In the genomic region with DNA sequence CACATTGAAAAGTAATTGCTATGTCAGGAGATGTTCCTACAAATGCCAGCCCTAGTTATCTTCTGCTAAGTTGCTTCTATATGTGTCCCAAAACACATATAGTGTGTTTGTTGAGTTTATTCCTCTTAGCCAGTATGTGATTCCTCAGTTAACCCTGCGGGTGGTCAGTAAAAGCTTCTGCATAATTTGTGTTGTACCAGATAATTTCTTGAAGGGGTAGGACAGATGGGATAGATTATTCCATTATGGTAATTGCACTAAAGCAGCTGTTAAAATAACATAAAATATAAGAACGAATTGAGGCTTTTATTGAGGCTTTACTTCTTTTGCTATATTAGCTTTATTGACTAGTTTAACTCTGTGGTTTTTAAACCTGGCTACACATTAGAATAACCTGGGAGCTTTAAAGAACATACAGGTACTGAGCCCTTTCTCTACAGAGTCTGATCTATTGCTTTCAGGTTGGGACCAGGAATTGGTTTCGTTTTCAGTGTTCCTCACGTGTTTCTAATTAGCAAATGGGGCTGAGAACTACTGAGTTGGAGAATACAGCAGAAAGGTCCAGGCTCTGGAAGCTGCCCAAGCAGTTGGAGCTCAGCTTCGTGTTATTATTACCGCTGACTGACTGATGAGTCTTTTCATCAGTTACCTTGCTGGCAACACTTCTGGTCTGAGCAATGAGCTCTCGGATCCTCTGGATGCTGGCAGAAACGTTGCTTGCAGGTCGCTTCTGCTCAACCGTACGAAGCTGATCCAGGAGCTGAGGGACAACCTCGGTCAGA, we compare ENCODE assay signal across 1 cellular context.
TF ChIP-seq lines count a peak whose summit lies in the region.

No MANE protein-coding gene starts in this region.

TF ChIP-seq in HEK293T, 16 proteins besides CTCF, POLR2A, EP300 and RAD21 (continued from another document):
- TF ChIP-seq, protein P1, sequence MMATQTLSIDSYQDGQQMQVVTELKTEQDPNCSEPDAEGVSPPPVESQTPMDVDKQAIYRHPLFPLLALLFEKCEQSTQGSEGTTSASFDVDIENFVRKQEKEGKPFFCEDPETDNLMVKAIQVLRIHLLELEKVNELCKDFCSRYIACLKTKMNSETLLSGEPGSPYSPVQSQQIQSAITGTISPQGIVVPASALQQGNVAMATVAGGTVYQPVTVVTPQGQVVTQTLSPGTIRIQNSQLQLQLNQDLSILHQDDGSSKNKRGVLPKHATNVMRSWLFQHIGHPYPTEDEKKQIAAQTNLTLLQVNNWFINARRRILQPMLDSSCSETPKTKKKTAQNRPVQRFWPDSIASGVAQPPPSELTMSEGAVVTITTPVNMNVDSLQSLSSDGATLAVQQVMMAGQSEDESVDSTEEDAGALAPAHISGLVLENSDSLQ (IDR thresholded peaks at IDR 0.05) = no peak
- TF ChIP-seq L3MBTL2 (conservative IDR thresholded peaks at IDR 0.05) (no peak), ELF4 (IDR thresholded peaks at IDR 0.05) (no peak), HDGF (IDR thresholded peaks at IDR 0.05; ENCODE audit: borderline replicate concordance) (no peak), BHLHE40 (IDR thresholded peaks at IDR 0.05; ENCODE audit: borderline replicate concordance) (no peak), TARDBP (IDR thresholded peaks at IDR 0.05) (no peak)
